ENCODE assay signal across 16 cellular contexts in the genomic region with DNA sequence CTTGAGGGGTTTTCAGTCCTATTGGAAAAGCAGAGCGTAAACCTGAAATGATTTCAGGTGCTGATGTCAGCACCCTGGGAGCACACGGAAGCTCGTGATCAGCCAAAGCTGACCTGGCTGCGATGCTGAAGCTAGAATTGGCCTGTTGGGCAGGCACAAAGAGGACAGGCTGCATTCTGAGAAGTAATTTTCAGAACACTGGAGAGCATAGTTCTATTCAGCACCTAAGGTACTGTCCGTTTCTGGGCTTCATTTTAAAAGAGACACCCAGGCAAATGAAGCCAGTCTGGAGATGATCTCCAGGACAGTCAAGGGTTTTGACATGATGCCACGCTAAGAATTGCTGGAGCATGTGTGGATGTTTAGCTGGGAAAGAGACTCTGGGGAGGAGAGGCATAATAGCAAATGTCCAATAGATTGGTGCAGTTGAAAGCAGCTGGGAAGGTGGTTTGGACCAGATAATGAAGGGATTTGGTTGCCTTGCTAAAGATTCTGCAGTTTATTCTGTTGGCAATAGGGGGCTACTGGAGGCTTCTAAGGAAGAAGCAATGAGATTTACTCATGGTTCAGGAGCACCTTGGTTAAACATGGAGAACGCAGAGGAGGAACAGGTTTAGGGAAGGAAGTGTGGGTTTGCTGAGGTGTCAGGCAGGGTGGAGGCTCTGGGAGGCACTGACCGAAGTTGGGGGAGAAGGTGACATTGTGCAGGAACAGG.
A peak's percentile ranks its signal among the peaks of the same experiment; 100 is the strongest.
DNase-seq lines count a peak whose midpoint lies in the region; ATAC-seq and TF ChIP-seq lines count a peak whose summit lies in the region.
"Had no signal": no experiment of that assay in that cellular context is flagged by ENCODE, and none has a peak within 500 bp of the region (broad histone marks: within the 10 kb centered on the region; RNA-seq: fewer than 3 reads in every experiment).

No MANE protein-coding gene starts in this region.

- H3K27ac Mint-ChIP-seq in chondrocyte (ENCODE audit: unreplicated experiment): no peak overlapping the region
- H3K27ac Mint-ChIP-seq in stimulated activated effector memory CD8-positive, alpha-beta T cell treated with anti-CD3 and anti-CD28 coated beads, Interleukin-12 subunit alpha, Interleukin-12 subunit beta, amount 100 ng/mL, for 72 hours: peak overlapping the region; percentile 2
- H3K27ac Mint-ChIP-seq in activated T-cell treated with anti-CD3 and anti-CD28 coated beads, Interleukin-2, amount 50 U/mL, for 72 hours: no peak overlapping the region
- H3K27ac Mint-ChIP-seq: HFFc6 had no signal

- H3K4me3 Mint-ChIP-seq in chondrocyte (ENCODE audit: unreplicated experiment): no peak overlapping the region
- H3K4me3 Mint-ChIP-seq in stimulated activated effector memory CD8-positive, alpha-beta T cell treated with anti-CD3 and anti-CD28 coated beads, Interleukin-12 subunit alpha, Interleukin-12 subunit beta, amount 100 ng/mL, for 72 hours: no peak overlapping the region
- H3K4me3 Mint-ChIP-seq in activated T-cell treated with anti-CD3 and anti-CD28 coated beads, Interleukin-2, amount 50 U/mL, for 72 hours: no peak overlapping the region
- H3K4me3 Mint-ChIP-seq: HFFc6 had no signal

- no peaks in the 10 kb centered on the region for H3K4me1 Mint-ChIP-seq in chondrocyte (ENCODE audit: low read depth)
- H3K4me1 Mint-ChIP-seq in stimulated activated effector memory CD8-positive, alpha-beta T cell treated with anti-CD3 and anti-CD28 coated beads, Interleukin-12 subunit alpha, Interleukin-12 subunit beta, amount 100 ng/mL, for 72 hours: peaks cover 30% of the 10 kb centered on the region
- H3K4me1 Mint-ChIP-seq in activated T-cell treated with anti-CD3 and anti-CD28 coated beads, Interleukin-2, amount 50 U/mL, for 72 hours (ENCODE audit: low read depth): peaks cover 6% of the 10 kb centered on the region

- peaks cover 3% of the 10 kb centered on the region for H3K36me3 Mint-ChIP-seq in chondrocyte (ENCODE audit: low read depth)
- H3K36me3 Mint-ChIP-seq in stimulated activated effector memory CD8-positive, alpha-beta T cell treated with anti-CD3 and anti-CD28 coated beads, Interleukin-12 subunit alpha, Interleukin-12 subunit beta, amount 100 ng/mL, for 72 hours: no peaks in the 10 kb centered on the region
- H3K36me3 Mint-ChIP-seq in activated T-cell treated with anti-CD3 and anti-CD28 coated beads, Interleukin-2, amount 50 U/mL, for 72 hours (ENCODE audit: insufficient read depth in 2 of 2): no peaks in the 10 kb centered on the region

- DNase-seq in SIG-M5 treated with dmso at 0.1 percent for 504 hours (lab: John Stamatoyannopoulos, UW; ENCODE audit: unreplicated experiment) (peak; percentile 25), SIG-M5 (lab: John Stamatoyannopoulos, UW) (no peak), NAMALWA (ENCODE audit: low spot score) (peak; percentile 22), chondrocyte (ENCODE audit: low spot score) (no peak), NCI-H748 (lab: John Stamatoyannopoulos, UW; ENCODE audit: unreplicated experiment) (no peak)
- DNase-seq in stimulated activated effector memory CD8-positive, alpha-beta T cell treated with anti-CD3 and anti-CD28 coated beads, Interleukin-12 subunit alpha, Interleukin-12 subunit beta, amount 100 ng/mL, for 72 hours (ENCODE audit: low spot score in 2 of 2): no peak
- no peak for DNase-seq in activated T-cell treated with anti-CD3 and anti-CD28 coated beads, Interleukin-2, amount 50 U/mL, for 72 hours
- DNase-seq: ACHN, DMS153, HFFc6, midbrain, NCI-H1694 treated with DMSO at 0.1 percent for 48 hours, NCI-H69, psoas muscle, trophoblast cell had no signal

- peaks cover 11% of the 10 kb centered on the region for H3K9me3 Mint-ChIP-seq in chondrocyte (ENCODE audit: low read depth)
- no peaks in the 10 kb centered on the region for H3K9me3 Mint-ChIP-seq in stimulated activated effector memory CD8-positive, alpha-beta T cell treated with anti-CD3 and anti-CD28 coated beads, Interleukin-12 subunit alpha, Interleukin-12 subunit beta, amount 100 ng/mL, for 72 hours
- H3K9me3 Mint-ChIP-seq in activated T-cell treated with anti-CD3 and anti-CD28 coated beads, Interleukin-2, amount 50 U/mL, for 72 hours: peaks cover 0 to 3% of the 10 kb centered on the region in 2 donors
- H3K9me3 Mint-ChIP-seq: HFFc6 had no signal

- peak; percentile 41 for TF ChIP-seq CTCF in chondrocyte (IDR thresholded peaks at IDR 0.05)

- H3K27me3 Mint-ChIP-seq in chondrocyte (ENCODE audit: low read depth): peaks cover 36% of the 10 kb centered on the region
- H3K27me3 Mint-ChIP-seq in activated T-cell treated with anti-CD3 and anti-CD28 coated beads, Interleukin-2, amount 50 U/mL, for 72 hours (ENCODE audit: low read depth): peaks cover 50% of the 10 kb centered on the region

- no peak for ATAC-seq in stimulated activated effector memory CD8-positive, alpha-beta T cell treated with anti-CD3 and anti-CD28 coated beads, Interleukin-12 subunit alpha, Interleukin-12 subunit beta, amount 100 ng/mL, for 72 hours
- no peak for ATAC-seq in HG03460 (IDR thresholded peaks at IDR 0.05; ENCODE audit: unreplicated experiment)
- no peak for ATAC-seq in activated T-cell treated with anti-CD3 and anti-CD28 coated beads, Interleukin-2, amount 50 U/mL, for 72 hours (replicated peaks in 1 of 2)
- ATAC-seq: psoas muscle had no signal

Comparison
In these comparisons a context has a peak if more than half of its experiments do, and no peak if none do; other contexts are left out.
1. DNase-seq: peak in SIG-M5 treated with dmso at 0.1 percent for 504 hours (single experiment) and NAMALWA (single experiment); none in SIG-M5 (single experiment), chondrocyte (single experiment), stimulated activated effector memory CD8-positive, alpha-beta T cell treated with anti-CD3 and anti-CD28 coated beads, Interleukin-12 subunit alpha, Interleukin-12 subunit beta, amount 100 ng/mL, for 72 hours (0 of 2), NCI-H748 (single experiment) and activated T-cell treated with anti-CD3 and anti-CD28 coated beads, Interleukin-2, amount 50 U/mL, for 72 hours (0 of 2).